In the genomic region with DNA sequence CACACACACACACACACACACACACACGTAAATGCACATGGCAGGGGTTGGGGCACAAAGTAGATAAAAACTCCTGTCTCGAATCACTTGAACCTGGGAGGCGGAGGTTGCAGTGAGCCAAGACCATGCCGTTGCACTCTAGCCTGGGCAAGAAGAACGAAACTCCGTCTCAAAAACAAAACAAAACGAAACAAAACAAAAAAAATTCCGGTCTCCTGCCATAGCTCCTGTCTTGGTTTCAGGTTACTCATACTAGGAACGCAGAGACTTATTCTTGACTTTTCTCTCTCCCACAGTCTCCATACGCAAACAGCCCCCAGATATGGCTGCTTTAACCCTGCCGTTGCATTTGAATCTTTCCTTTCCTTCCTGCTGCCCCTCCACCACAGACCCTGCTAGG, we compare ENCODE assay signal across 11 cellular contexts.
DNase-seq lines count a peak whose midpoint lies in the region; ATAC-seq and TF ChIP-seq lines count a peak whose summit lies in the region.
"Had no signal": no experiment of that assay in that cellular context is flagged by ENCODE, and none has a peak within 500 bp of the region (broad histone marks: within the 10 kb centered on the region; RNA-seq: fewer than 3 reads in every experiment).

No MANE protein-coding gene starts in this region.

- no peaks in the 10 kb centered on the region for H3K9me3 ChIP-seq in PC-3 (ENCODE audit: low read length)
- no peaks in the 10 kb centered on the region for H3K9me3 ChIP-seq in mesenchymal stem cell (ENCODE audit: control insufficient read depth, low read length)
- H3K9me3 ChIP-seq: prostate gland, SJSA1, upper lobe of left lung had no signal

- TF ChIP-seq CTCF in GM10248 (IDR thresholded peaks at IDR 0.05; ENCODE audit: control extremely low read depth, extremely low read depth, low read depth, missing control alignments) (no peak), PC-3 (conservative IDR thresholded peaks at IDR 0.05; ENCODE audit: low read depth, low read length) (no peak)

- ATAC-seq in GM21360 (IDR thresholded peaks at IDR 0.05; ENCODE audit: unreplicated experiment) (peak; percentile 75), PC-3 (no peak)

- intact Hi-C loops in PC-3 (cut with micrococcal nuclease), result loop anchor here (5.0 kb wide), 4 partner anchors 41 to 144 kb away; no protein-coding TSS in a partner anchor

- peak overlapping the region in 1 of 2 experiments; percentile 50 for H3K18ac ChIP-seq in mesenchymal stem cell (ENCODE audit: low read depth in 1 of 2, low read length in 2 of 2)

- CTCF ChIA-PET in GM10248 (lab: Yijun Ruan, JAX) (no interaction called here), PC-3 (lab: Charles Lee) (no interaction called here)

- H3K4me1 ChIP-seq in PC-3 (ENCODE audit: insufficient read depth, low read length) (peaks cover 37% of the 10 kb centered on the region), mesenchymal stem cell (ENCODE audit: control insufficient read depth, insufficient read depth, low read depth, low read length) (peaks cover 11% of the 10 kb centered on the region)
- H3K4me1 ChIP-seq: prostate gland had no signal

- H4K20me1 ChIP-seq in PC-3 (ENCODE audit: low read length), result no peaks in the 10 kb centered on the region

- no peak overlapping the region for H3K4ac ChIP-seq in mesenchymal stem cell (ENCODE audit: low read depth in 1 of 2, low read length in 2 of 2)

- no peak overlapping the region for H2AFZ ChIP-seq in PC-3 (ENCODE audit: low read length)
- no peak overlapping the region for H2AFZ ChIP-seq in mesenchymal stem cell (ENCODE audit: low read depth, low read length)

- WGBS in mesenchymal stem cell, result 90% methylated on average over 11 of the region's 11 CpGs

- H3K36me3 ChIP-seq in PC-3 (ENCODE audit: low read depth, low read length) (no peaks in the 10 kb centered on the region), mesenchymal stem cell (ENCODE audit: control insufficient read depth in 1 of 2, insufficient read depth in 2 of 2, low read depth in 1 of 2, low read length in 2 of 2) (no peaks in the 10 kb centered on the region)
- H3K36me3 ChIP-seq: prostate gland, SJSA1, upper lobe of left lung had no signal

- no peaks in the 10 kb centered on the region for H3K79me2 ChIP-seq in PC-3 (ENCODE audit: low read length)

- H3K4me3 ChIP-seq in PC-3 (ENCODE audit: low read length) (no peak overlapping the region), mesenchymal stem cell (ENCODE audit: insufficient read depth in 1 of 2, low read depth in 1 of 2, low read length in 2 of 2) (no peak overlapping the region)
- H3K4me3 ChIP-seq: prostate gland, SJSA1, upper lobe of left lung had no signal

- H2BK5ac ChIP-seq in mesenchymal stem cell (ENCODE audit: low read depth, low read length, poor library complexity, severe bottlenecking), result no peak overlapping the region

- peak overlapping the region; percentile 71 for H2BK120ac ChIP-seq in mesenchymal stem cell (ENCODE audit: low read depth, low read length)

- H3F3A ChIP-seq in PC-3 (ENCODE audit: low read length, unreplicated experiment), result no peaks in the 10 kb centered on the region

- H3K4me2 ChIP-seq in PC-3 (ENCODE audit: low read length) (no peak overlapping the region), mesenchymal stem cell (ENCODE audit: low read length, poor library complexity, severe bottlenecking) (no peak overlapping the region)

- peak overlapping the region; percentile 88 for H3K27ac ChIP-seq in PC-3 (ENCODE audit: low read length)
- no peak overlapping the region for H3K27ac ChIP-seq in mesenchymal stem cell (ENCODE audit: low read length, poor library complexity, severe bottlenecking)
- H3K27ac ChIP-seq: prostate gland, SJSA1, upper lobe of left lung had no signal

- peak overlapping the region; percentile 34 for H2BK15ac ChIP-seq in mesenchymal stem cell (ENCODE audit: low read depth, poor library complexity, severe bottlenecking)

- peak overlapping the region; percentile 47 to 95 for H2BK12ac ChIP-seq in mesenchymal stem cell (ENCODE audit: low read length in 2 of 2)

- peak overlapping the region; percentile 71 for H4K8ac ChIP-seq in mesenchymal stem cell (ENCODE audit: low read length)

- no TSS peak for BruUV-seq in PC-3 (replicated peaks; lab: Mats Ljungman, UMichigan)

- POLR2A ChIA-PET in GM10248 (lab: Yijun Ruan, JAX) (no interaction called here), PC-3 (lab: Charles Lee; ENCODE audit: unreplicated experiment) (no interaction called here)

- peak; percentile 35 for DNase-seq in GM10248 (ENCODE audit: extremely low spot score)
- DNase-seq in PC-3, result no peak
- DNase-seq in mesenchymal stem cell, result no peak
- no peak for DNase-seq in COLO829 (ENCODE audit: low spot score)
- DNase-seq in cerebellum (ENCODE audit: low spot score), result no peak
- DNase-seq in NCI-H748 treated with DMSO at 0.1 percent for 48 hours (lab: John Stamatoyannopoulos, UW), result no peak
- DNase-seq: GOT3, upper lobe of left lung had no signal

- H3K14ac ChIP-seq in mesenchymal stem cell (ENCODE audit: low read length in 2 of 2), result no peak overlapping the region

- H3K79me1 ChIP-seq in mesenchymal stem cell (replicated peaks; ENCODE audit: low read length, poor library complexity, severe bottlenecking), result no peaks in the 10 kb centered on the region

- peak overlapping the region; percentile 37 for H4K91ac ChIP-seq in mesenchymal stem cell (ENCODE audit: low read length)

- peak overlapping the region; percentile 55; the same call in 1 of the 2 replicates for H3K9ac ChIP-seq in PC-3 (ENCODE audit: low read length)
- H3K9ac ChIP-seq in mesenchymal stem cell (ENCODE audit: low read length), result no peak overlapping the region

- H3K23ac ChIP-seq in mesenchymal stem cell (ENCODE audit: low read length in 2 of 2), result no peak overlapping the region

- H3K27me3 ChIP-seq in PC-3 (ENCODE audit: low read length), result no peaks in the 10 kb centered on the region
- H3K27me3 ChIP-seq in mesenchymal stem cell (ENCODE audit: control insufficient read depth in 1 of 2, insufficient read depth in 1 of 2, low read length in 2 of 2), result no peaks in the 10 kb centered on the region
- H3K27me3 ChIP-seq: SJSA1, upper lobe of left lung had no signal

- H2AK5ac ChIP-seq in mesenchymal stem cell (ENCODE audit: low read length, severe bottlenecking), result no peak overlapping the region

- H3K9me2 ChIP-seq in PC-3 (replicated peaks; ENCODE audit: low read length), result no peaks in the 10 kb centered on the region
